15 cellular contexts compared by ENCODE assay signal in the genomic region with DNA sequence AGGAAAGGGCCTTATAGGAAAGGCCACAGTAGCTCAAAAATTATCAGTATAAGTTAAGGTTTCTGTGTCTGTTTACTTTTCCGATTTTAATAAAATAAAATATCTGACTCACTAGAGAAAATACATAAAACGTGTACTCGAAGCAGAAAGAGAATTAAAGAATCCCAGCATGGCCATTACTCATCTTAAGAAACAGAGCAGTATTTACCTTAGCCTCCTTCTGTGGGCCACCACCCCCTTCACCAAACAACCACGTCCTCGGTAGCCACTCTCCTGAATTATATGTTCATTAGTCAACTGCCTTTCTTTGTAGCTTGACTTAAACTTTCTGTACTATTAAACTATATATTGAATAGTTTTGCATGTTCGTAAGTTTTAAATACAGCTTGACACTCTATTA.
DNase-seq lines count a peak whose midpoint lies in the region; FAIRE-seq and TF ChIP-seq lines count a peak whose summit lies in the region.
"Had no signal": no experiment of that assay in that cellular context is flagged by ENCODE, and none has a peak within 500 bp of the region (broad histone marks: within the 10 kb centered on the region; RNA-seq: fewer than 3 reads in every experiment).

No MANE protein-coding gene starts in this region.

- H3K27me3 ChIP-seq in ACC112 (ENCODE audit: insufficient read depth, low read length) (no peaks in the 10 kb centered on the region), bronchial epithelial cell (ENCODE audit: control insufficient read depth, insufficient read depth, low read length) (no peaks in the 10 kb centered on the region), skeletal muscle satellite cell (ENCODE audit: control insufficient read depth, insufficient read depth, low read length) (no peaks in the 10 kb centered on the region)

- no peak overlapping the region for H3K9ac ChIP-seq in skeletal muscle satellite cell (ENCODE audit: low read depth, low read length)

- TF ChIP-seq CTCF in bronchial epithelial cell (IDR thresholded peaks at IDR 0.05; ENCODE audit: insufficient read depth, low read length, severe bottlenecking): no peak

- H3K9me3 ChIP-seq in skeletal muscle satellite cell (replicated peaks; ENCODE audit: low read length): no peaks in the 10 kb centered on the region
- H3K9me3 ChIP-seq: Caco-2 had no signal

- peak overlapping the region; percentile 44 for H3K4me2 ChIP-seq in skeletal muscle satellite cell (ENCODE audit: low read length)

- no peaks in the 10 kb centered on the region for H3K36me3 ChIP-seq in ACC112 (ENCODE audit: insufficient read depth, low read length)
- no peaks in the 10 kb centered on the region for H3K36me3 ChIP-seq in bronchial epithelial cell (ENCODE audit: control insufficient read depth, insufficient read depth, low read length)
- no peaks in the 10 kb centered on the region for H3K36me3 ChIP-seq in skeletal muscle satellite cell (ENCODE audit: insufficient read depth, low read length)

- H3K4me3 ChIP-seq in ACC112 (ENCODE audit: low read depth, low read length) (no peak overlapping the region), bronchial epithelial cell (ENCODE audit: low read depth, low read length) (no peak overlapping the region), skeletal muscle satellite cell (ENCODE audit: low read length) (no peak overlapping the region)
- H3K4me3 ChIP-seq: GM12878 had no signal

- H2AFZ ChIP-seq in ACC112 (ENCODE audit: low read length, unreplicated experiment): peak overlapping the region; percentile 43

- H3K4me1 ChIP-seq in ACC112 (ENCODE audit: control insufficient read depth, insufficient read depth, low read length, unreplicated experiment) (no peaks in the 10 kb centered on the region), skeletal muscle satellite cell (ENCODE audit: control insufficient read depth, insufficient read depth, low read length) (peaks cover 23% of the 10 kb centered on the region)
- H3K4me1 ChIP-seq: Caco-2 had no signal

- no peaks in the 10 kb centered on the region for H3K79me2 ChIP-seq in ACC112 (ENCODE audit: control insufficient read depth, insufficient read depth, low read length, unreplicated experiment)

- FAIRE-seq in bronchial epithelial cell (lab: Jason Lieb, UNC): no peak
- FAIRE-seq: GM12878, H1, HTR-8/SVneo had no signal

- DNase-seq in M059J (ENCODE audit: low read depth) (peak; percentile 23), bronchial epithelial cell (ENCODE audit: low read depth) (peak; percentile 61), mucosa of gallbladder (ENCODE audit: low spot score) (no peak), DMS 273 (lab: John Stamatoyannopoulos, UW; ENCODE audit: unreplicated experiment) (no peak), hepatic stellate cell (ENCODE audit: low spot score) (no peak)
- DNase-seq: AML-193; Caco-2; CD4-positive, alpha-beta T cell; DMS79 treated with DMSO at 0.1 percent for 48 hours had no signal

- H3K27ac ChIP-seq in ACC112 (ENCODE audit: low read depth, low read length): no peak overlapping the region
- H3K27ac ChIP-seq: C4-2B had no signal

Comparison
In these comparisons a context has a peak if more than half of its experiments do, and no peak if none do; other contexts are left out.
1. DNase-seq: peak in M059J (single experiment) and bronchial epithelial cell (single experiment); none in mucosa of gallbladder (single experiment), DMS 273 (single experiment) and hepatic stellate cell (single experiment).